In genomic region chr3:170145278-170145677, GRCh38 we compare ENCODE assay signal across 33 cellular contexts. TPM values are rescaled to one million over a fixed set of nuclear protein-coding genes. Genes with fewer than 3 reads are reported as not detected.
DNase-seq lines count a peak whose midpoint lies in the region; ATAC-seq, FAIRE-seq and TF ChIP-seq lines count a peak whose summit lies in the region.
"Had no signal": no experiment of that assay in that cellular context is flagged by ENCODE, and none has a peak within 500 bp of the region (broad histone marks: within the 10 kb centered on the region; RNA-seq: fewer than 3 reads in every experiment).

No MANE protein-coding gene starts in this region.

- H3K9me3 ChIP-seq in CD8-positive, alpha-beta memory T cell (ENCODE audit: low read length): no peaks in the 10 kb centered on the region
- no peaks in the 10 kb centered on the region for H3K9me3 ChIP-seq in HAP-1
- H3K9me3 ChIP-seq in astrocyte (ENCODE audit: insufficient read depth, low read depth, low read length): no peaks in the 10 kb centered on the region
- H3K9me3 ChIP-seq in hepatocyte (ENCODE audit: low read depth): no peaks in the 10 kb centered on the region
- H3K9me3 ChIP-seq: BLaER1 treated with 17β-estradiol and CSF1 and Interleukin-3, amounts not matched to agents 10 nM and 100 nM; esophagus muscularis mucosa; SJCRH30; suprapubic skin; upper lobe of right lung had no signal

- H3K4me3 ChIP-seq in CD8-positive, alpha-beta memory T cell (ENCODE audit: low read length): no peak overlapping the region
- H3K4me3 ChIP-seq in HAP-1 (no peak overlapping the region), astrocyte (ENCODE audit: insufficient read depth, low read depth, low read length) (no peak overlapping the region), hepatocyte (no peak overlapping the region)
- H3K4me3 ChIP-seq: BLaER1 treated with 17β-estradiol and CSF1 and Interleukin-3, amounts not matched to agents 10 nM and 100 nM; esophagus muscularis mucosa; SJCRH30; suprapubic skin; upper lobe of right lung had no signal

- peak in 1 of 2 donors; percentile 44 for ATAC-seq in natural killer cell treated with Interleukin-12 subunit alpha and Interleukin-12 subunit beta and Interleukin-15 and Interleukin-18, amount 100 ng/mL, for 72 hours
- ATAC-seq in left colon: no peak
- ATAC-seq in GM19035 (IDR thresholded peaks at IDR 0.05; ENCODE audit: unreplicated experiment): no peak
- ATAC-seq: activated CD8-positive, alpha-beta memory T cell treated with anti-CD3 and anti-CD28 coated beads, Interleukin-2, amount 10 ng/mL, durations not matched to agents 7 days and 5 days; upper lobe of right lung had no signal

- in situ Hi-C loops in HAP-1 (cut with MboI; ENCODE audit: low sequenced_read_pairs): no loop called here

- H4K20me1 ChIP-seq in astrocyte (ENCODE audit: insufficient read depth, low read length) (peaks cover 10% of the 10 kb centered on the region), hepatocyte (ENCODE audit: insufficient read depth, poor library complexity, severe bottlenecking) (peaks cover 9% of the 10 kb centered on the region)

- 94% methylated on average over 4 of the region's 4 CpGs for WGBS in hepatocyte (ENCODE audit: low lambda C conversion rate, missing lambda C conversion rate)

- FAIRE-seq in astrocyte (lab: Jason Lieb, UNC): peak; percentile 84
- FAIRE-seq: endometrium, keratinocyte had no signal

- TF ChIP-seq CTCF in astrocyte (IDR thresholded peaks at IDR 0.05; ENCODE audit: insufficient read depth, low read depth, low read length) (no peak), hepatocyte (IDR thresholded peaks at IDR 0.05; ENCODE audit: poor library complexity) (no peak)

- H3K9ac ChIP-seq in astrocyte (ENCODE audit: low read length): no peak overlapping the region
- H3K9ac ChIP-seq: BLaER1 treated with 17β-estradiol and CSF1 and Interleukin-3, amounts not matched to agents 10 nM and 100 nM had no signal

- peaks cover 10% of the 10 kb centered on the region for H3K36me3 ChIP-seq in CD8-positive, alpha-beta memory T cell (ENCODE audit: insufficient read depth, low read length)
- H3K36me3 ChIP-seq in HAP-1 (replicated peaks): peaks cover 3% of the 10 kb centered on the region; the same call in 1 of the 2 replicates
- H3K36me3 ChIP-seq in astrocyte (ENCODE audit: insufficient read depth, low read length): peaks cover 11% of the 10 kb centered on the region
- peaks cover 5% of the 10 kb centered on the region for H3K36me3 ChIP-seq in hepatocyte (replicated peaks; ENCODE audit: insufficient read depth, low read depth)

- intact Hi-C loops in left colon (cut with DNase I, micrococcal nuclease): no loop called here

- H3K36me3 Mint-ChIP-seq in CD8-positive, alpha-beta memory T cell: peaks cover 4 to 65% (median 8%) of the 10 kb centered on the region in 3 donors
- peaks cover 2% of the 10 kb centered on the region for H3K36me3 Mint-ChIP-seq in astrocyte (ENCODE audit: low read depth, unreplicated experiment)
- H3K36me3 Mint-ChIP-seq in natural killer cell treated with Interleukin-12 subunit alpha and Interleukin-12 subunit beta and Interleukin-15 and Interleukin-18, amount 100 ng/mL, for 72 hours: no peaks in the 10 kb centered on the region

- peak overlapping the region in 6 of 8 donors; percentile 64 to 76 (median 70) for H3K27ac Mint-ChIP-seq in CD8-positive, alpha-beta memory T cell
- H3K27ac Mint-ChIP-seq in astrocyte (ENCODE audit: unreplicated experiment): no peak overlapping the region
- no peak overlapping the region for H3K27ac Mint-ChIP-seq in natural killer cell treated with Interleukin-12 subunit alpha and Interleukin-12 subunit beta and Interleukin-15 and Interleukin-18, amount 100 ng/mL, for 72 hours
- H3K27ac Mint-ChIP-seq: activated naive CD4-positive, alpha-beta T cell treated with anti-CD3 and anti-CD28 coated beads, Interleukin-2, amount 10 ng/mL, durations not matched to agents 7 days and 5 days; mesothelial cell of epicardium; stimulated activated naive B cell treated with anti-CD40 and anti-IgM and Interleukin-4, amounts not matched to agents 10 μg/mL and 1 μg/mL and 100 μg/mL, for 72 hours had no signal

- H2AFZ ChIP-seq in astrocyte (ENCODE audit: low read depth, low read length) (no peak overlapping the region), hepatocyte (no peak overlapping the region)

- peaks cover 34 to 63% (median 42%) of the 10 kb centered on the region in 3 donors for H3K4me1 Mint-ChIP-seq in CD8-positive, alpha-beta memory T cell
- no peaks in the 10 kb centered on the region for H3K4me1 Mint-ChIP-seq in astrocyte (ENCODE audit: low read depth, unreplicated experiment)
- H3K4me1 Mint-ChIP-seq in natural killer cell treated with Interleukin-12 subunit alpha and Interleukin-12 subunit beta and Interleukin-15 and Interleukin-18, amount 100 ng/mL, for 72 hours (ENCODE audit: low read depth in 2 of 2): peaks cover 9 to 11% of the 10 kb centered on the region in 2 donors
- H3K4me1 Mint-ChIP-seq: brain, mesothelial cell of epicardium had no signal

- no peaks in the 10 kb centered on the region for H3K9me3 Mint-ChIP-seq in CD8-positive, alpha-beta memory T cell
- H3K9me3 Mint-ChIP-seq in astrocyte (ENCODE audit: unreplicated experiment): no peaks in the 10 kb centered on the region
- no peaks in the 10 kb centered on the region for H3K9me3 Mint-ChIP-seq in natural killer cell treated with Interleukin-12 subunit alpha and Interleukin-12 subunit beta and Interleukin-15 and Interleukin-18, amount 100 ng/mL, for 72 hours
- H3K9me3 Mint-ChIP-seq: activated naive CD4-positive, alpha-beta T cell treated with anti-CD3 and anti-CD28 coated beads, Interleukin-2, amount 10 ng/mL, durations not matched to agents 7 days and 5 days; brain; mesothelial cell of epicardium; stimulated activated naive B cell treated with anti-CD40 and anti-IgM and Interleukin-4, amounts not matched to agents 10 μg/mL and 1 μg/mL and 100 μg/mL, for 72 hours had no signal

- peaks cover 9% of the 10 kb centered on the region for H3K4me1 ChIP-seq in CD8-positive, alpha-beta memory T cell (ENCODE audit: insufficient read depth, low read length)
- H3K4me1 ChIP-seq in HAP-1 (peaks cover 11% of the 10 kb centered on the region), astrocyte (ENCODE audit: insufficient read depth, low read length) (no peaks in the 10 kb centered on the region), hepatocyte (ENCODE audit: insufficient read depth) (no peaks in the 10 kb centered on the region)
- H3K4me1 ChIP-seq: foreskin keratinocyte, SJCRH30, suprapubic skin had no signal

- peak overlapping the region in 2 of 7 donors; percentile 24 to 29 for H3K4me3 Mint-ChIP-seq in CD8-positive, alpha-beta memory T cell
- H3K4me3 Mint-ChIP-seq in astrocyte (ENCODE audit: unreplicated experiment): no peak overlapping the region
- peak overlapping the region; percentile 11 for H3K4me3 Mint-ChIP-seq in natural killer cell treated with Interleukin-12 subunit alpha and Interleukin-12 subunit beta and Interleukin-15 and Interleukin-18, amount 100 ng/mL, for 72 hours
- H3K4me3 Mint-ChIP-seq: activated CD8-positive, alpha-beta memory T cell treated with anti-CD3 and anti-CD28 coated beads, Interleukin-2, amount 10 ng/mL, durations not matched to agents 7 days and 5 days; activated naive CD4-positive, alpha-beta T cell treated with anti-CD3 and anti-CD28 coated beads, Interleukin-2, amount 10 ng/mL, durations not matched to agents 7 days and 5 days; brain; mesothelial cell of epicardium; stimulated activated naive B cell treated with anti-CD40 and anti-IgM and Interleukin-4, amounts not matched to agents 10 μg/mL and 1 μg/mL and 100 μg/mL, for 72 hours had no signal

- no peak overlapping the region for H3K4me2 ChIP-seq in astrocyte (ENCODE audit: low read length)
- H3K4me2 ChIP-seq in hepatocyte: no peak overlapping the region
- H3K4me2 ChIP-seq: BLaER1 treated with 17β-estradiol and CSF1 and Interleukin-3, amounts not matched to agents 10 nM and 100 nM had no signal

- no peak for DNase-seq in CD8-positive, alpha-beta memory T cell
- DNase-seq in HAP-1 (ENCODE audit: low spot score in 2 of 2): peak; percentile 45 to 77
- no peak for DNase-seq in astrocyte (ENCODE audit: low read depth)
- no peak for DNase-seq in natural killer cell treated with Interleukin-12 subunit alpha and Interleukin-12 subunit beta and Interleukin-15 and Interleukin-18, amount 100 ng/mL, for 72 hours (ENCODE audit: low spot score)
- no peak for DNase-seq in left colon
- DNase-seq in hepatocyte (ENCODE audit: low spot score): no peak
- DNase-seq: activated CD4-positive, alpha-beta T cell treated with anti-CD3 and anti-CD28 coated beads for 48 hours; activated CD8-positive, alpha-beta memory T cell treated with anti-CD3 and anti-CD28 coated beads, Interleukin-2, amount 10 ng/mL, durations not matched to agents 7 days and 5 days; activated naive CD4-positive, alpha-beta T cell treated with anti-CD3 and anti-CD28 coated beads, Interleukin-2, amount 10 ng/mL, durations not matched to agents 7 days and 5 days; activated T-cell treated with anti-CD3 and anti-CD28 coated beads, Interleukin-2, amount 50 U/mL, for 48 hours; Calu3; cerebellar nuclear complex; foreskin keratinocyte; HCEC 1CT; NCI-H1048; NCI-H187; NCI-H446 treated with DMSO at 0.1 percent for 48 hours; NCI-H774; RPMI8226; SJCRH30; stimulated activated naive B cell treated with anti-CD40 and anti-IgM and Interleukin-4, amounts not matched to agents 10 μg/mL and 1 μg/mL and 100 μg/mL, for 72 hours; SW 1271; T1000; upper lobe of right lung had no signal

- POLR2A ChIA-PET in CD8-positive, alpha-beta memory T cell (lab: Charles Lee): no interaction called here

- no peak overlapping the region for H3K27ac ChIP-seq in CD8-positive, alpha-beta memory T cell (ENCODE audit: low read depth, low read length)
- H3K27ac ChIP-seq in astrocyte (ENCODE audit: low read depth, low read length) (no peak overlapping the region), hepatocyte (no peak overlapping the region)
- H3K27ac ChIP-seq: esophagus muscularis mucosa, foreskin keratinocyte, SJCRH30, suprapubic skin, upper lobe of right lung, VCaP had no signal

- no peaks in the 10 kb centered on the region for H3K27me3 ChIP-seq in CD8-positive, alpha-beta memory T cell (ENCODE audit: insufficient read depth, low read length, poor library complexity, severe bottlenecking)
- H3K27me3 ChIP-seq in HAP-1 (ENCODE audit: low read depth) (no peaks in the 10 kb centered on the region), astrocyte (ENCODE audit: insufficient read depth, low read length) (no peaks in the 10 kb centered on the region), hepatocyte (no peaks in the 10 kb centered on the region)
- H3K27me3 ChIP-seq: BLaER1 treated with 17β-estradiol and CSF1 and Interleukin-3, amounts not matched to agents 10 nM and 100 nM; esophagus muscularis mucosa; foreskin keratinocyte; SJCRH30; suprapubic skin; upper lobe of right lung had no signal

- CTCF ChIA-PET in CD8-positive, alpha-beta memory T cell (lab: Charles Lee): no interaction called here

- no peaks in the 10 kb centered on the region for H3K9me2 ChIP-seq in hepatocyte (replicated peaks; ENCODE audit: insufficient read depth)

- no peaks in the 10 kb centered on the region for H3K27me3 Mint-ChIP-seq in CD8-positive, alpha-beta memory T cell
- H3K27me3 Mint-ChIP-seq in astrocyte (ENCODE audit: low read depth, unreplicated experiment): no peaks in the 10 kb centered on the region
- H3K27me3 Mint-ChIP-seq in natural killer cell treated with Interleukin-12 subunit alpha and Interleukin-12 subunit beta and Interleukin-15 and Interleukin-18, amount 100 ng/mL, for 72 hours: no peaks in the 10 kb centered on the region
- H3K27me3 Mint-ChIP-seq: activated CD8-positive, alpha-beta memory T cell treated with anti-CD3 and anti-CD28 coated beads, Interleukin-2, amount 10 ng/mL, durations not matched to agents 7 days and 5 days; activated naive CD4-positive, alpha-beta T cell treated with anti-CD3 and anti-CD28 coated beads, Interleukin-2, amount 10 ng/mL, durations not matched to agents 7 days and 5 days; brain; stimulated activated naive B cell treated with anti-CD40 and anti-IgM and Interleukin-4, amounts not matched to agents 10 μg/mL and 1 μg/mL and 100 μg/mL, for 72 hours had no signal

- peaks cover 45% of the 10 kb centered on the region for H3K79me2 ChIP-seq in astrocyte (ENCODE audit: insufficient read depth, low read length)
- peaks cover 75% of the 10 kb centered on the region for H3K79me2 ChIP-seq in hepatocyte

RNA-seq across cellular contexts. Expression of gene PHC3, which starts 36.3 kb away (rescaled TPM):
- 10 to 100 TPM; 55.5 to 58.9 TPM for total RNA-seq in CD8-positive, alpha-beta memory T cell
- polyA plus RNA-seq in CD8-positive, alpha-beta memory T cell: 48.3 TPM
- total RNA-seq in astrocyte (37.7 and 40.8 TPM in 2 replicates), left colon (10 to 100 TPM; 49.3 to 51.1 TPM), hepatocyte (36.2 and 36.6 TPM in 2 replicates)
- 10 to 100 TPM; 53.2 to 77.6 TPM for total RNA-seq in natural killer cell treated with Interleukin-12 subunit alpha and Interleukin-12 subunit beta and Interleukin-15 and Interleukin-18, amount 100 ng/mL, for 72 hours
- polyA plus RNA-seq in hepatocyte: 39.8 and 39.9 TPM in 2 replicates

Comparison
In these comparisons a context has a peak if more than half of its experiments do, and no peak if none do; other contexts are left out.
1. DNase-seq: peak in HAP-1 (2 of 2); none in CD8-positive, alpha-beta memory T cell (0 of 5), astrocyte (single experiment), natural killer cell treated with Interleukin-12 subunit alpha and Interleukin-12 subunit beta and Interleukin-15 and Interleukin-18, amount 100 ng/mL, for 72 hours (single experiment), left colon (0 of 2) and hepatocyte (single experiment).
2. H3K27ac Mint-ChIP-seq: peak in CD8-positive, alpha-beta memory T cell (6 of 8); none in astrocyte (single experiment) and natural killer cell treated with Interleukin-12 subunit alpha and Interleukin-12 subunit beta and Interleukin-15 and Interleukin-18, amount 100 ng/mL, for 72 hours (0 of 2).